ENCODE assay signal across 1 cellular context in the genomic region with DNA sequence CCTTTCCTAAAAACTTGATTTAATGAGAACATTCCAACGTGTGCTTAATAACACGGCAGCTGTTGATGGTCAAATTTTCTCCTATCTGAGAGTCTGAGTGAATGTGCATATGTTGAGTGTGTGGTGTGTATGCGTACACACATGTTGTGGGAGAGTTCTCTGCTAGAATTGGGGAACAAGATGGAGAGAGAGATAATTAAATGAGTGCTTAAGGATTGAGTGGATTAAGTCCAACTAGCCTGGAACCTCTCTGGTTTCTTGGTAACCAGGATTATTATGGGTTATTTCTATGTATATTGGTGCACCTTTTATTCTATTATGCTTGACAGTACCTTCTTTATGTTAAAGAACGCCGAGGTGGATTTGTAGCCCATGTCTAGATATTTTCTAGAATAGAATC.
A peak's percentile ranks its signal among the peaks of the same experiment; 100 is the strongest.
TF ChIP-seq lines count a peak whose summit lies in the region.

No MANE protein-coding gene starts in this region.

TF ChIP-seq in K562, 482 proteins besides CTCF, POLR2A, EP300 and RAD21 (continued from another document and continues in another):
- TF ChIP-seq NCOR1 (IDR thresholded peaks at IDR 0.05) (0 out of 2 replicates have a peak, but pooled peaks have one; percentile 21), C11orf30 (IDR thresholded peaks at IDR 0.05; ENCODE audit: low read depth) (no peak), KDM4B (IDR thresholded peaks at IDR 0.05; ENCODE audit: borderline replicate concordance in 2 of 2, low read depth in 1 of 2) (no peak), ZNF699 (CRISPR knock-in tag; IDR thresholded peaks at IDR 0.05; ENCODE audit: insufficient replicate concordance) (no peak), NFRKB (IDR thresholded peaks at IDR 0.05; ENCODE audit: low read depth) (0 out of 2 replicates have a peak, but pooled peaks have one; percentile 23), FOXA1 (IDR thresholded peaks at IDR 0.05; ENCODE audit: borderline replicate concordance) (no peak), ZNF324 (CRISPR knock-in tag; IDR thresholded peaks at IDR 0.05) (no peak), DACH1 (IDR thresholded peaks at IDR 0.05; ENCODE audit: partially characterized antibody) (peak; percentile 51), ZNF354B (CRISPR knock-in tag; IDR thresholded peaks at IDR 0.05) (no peak), ADNP (tag; IDR thresholded peaks at IDR 0.05) (peak; percentile 3; the same call in 1 of the 2 replicates), FOXK2 (conservative IDR thresholded peaks at IDR 0.05 in 1 of 2, IDR thresholded peaks at IDR 0.05 in 1 of 2; ENCODE audit: low read depth in 2 of 2) (0 out of 4 replicates have a peak, but pooled peaks of 1 of the 2 experiments have one; percentile 21), SMARCA4 (IDR thresholded peaks at IDR 0.05) (peak; percentile 25; the same call in 1 of the 2 replicates), CEBPB (tag; IDR thresholded peaks at IDR 0.05) (no peak), FOXA3 (CRISPR knock-in tag; conservative IDR thresholded peaks at IDR 0.05 in 1 of 2, IDR thresholded peaks at IDR 0.05 in 1 of 2) (no peak), CCNT2 (IDR thresholded peaks at IDR 0.05; ENCODE audit: borderline replicate concordance, extremely low read depth, insufficient read length, low read depth, low read length) (no peak), MYC (IDR thresholded peaks at IDR 0.05; ENCODE audit: low read depth, low read length) (0 out of 2 replicates have a peak, but pooled peaks have one; percentile 36), MYC (CRISPR knock-in tag; IDR thresholded peaks at IDR 0.05; ENCODE audit: borderline replicate concordance, low read depth) (no peak), TSC22D4 (tag; IDR thresholded peaks at IDR 0.05) (no peak), TAF7 (tag; IDR thresholded peaks at IDR 0.05) (no peak), HNRNPK (IDR thresholded peaks at IDR 0.05; ENCODE audit: low read depth, low read length, poor library complexity, severe bottlenecking) (no peak), ZNF75A (CRISPR knock-in tag; IDR thresholded peaks at IDR 0.05) (no peak), NELFE (IDR thresholded peaks at IDR 0.05; ENCODE audit: insufficient read depth, insufficient read length) (no peak), KLF13 (tag; IDR thresholded peaks at IDR 0.05; ENCODE audit: borderline replicate concordance, low read depth) (no peak), DPF2 (IDR thresholded peaks at IDR 0.05) (no peak), MYNN (IDR thresholded peaks at IDR 0.05) (no peak), MYNN (CRISPR knock-in tag; IDR thresholded peaks at IDR 0.05) (no peak), STAT5A (IDR thresholded peaks at IDR 0.05; ENCODE audit: borderline replicate concordance, low read length) (0 out of 2 replicates have a peak, but pooled peaks have one; percentile 5), ZBTB8A (IDR thresholded peaks at IDR 0.05; ENCODE audit: partially characterized antibody) (no peak)
- TF ChIP-seq, protein P1, sequence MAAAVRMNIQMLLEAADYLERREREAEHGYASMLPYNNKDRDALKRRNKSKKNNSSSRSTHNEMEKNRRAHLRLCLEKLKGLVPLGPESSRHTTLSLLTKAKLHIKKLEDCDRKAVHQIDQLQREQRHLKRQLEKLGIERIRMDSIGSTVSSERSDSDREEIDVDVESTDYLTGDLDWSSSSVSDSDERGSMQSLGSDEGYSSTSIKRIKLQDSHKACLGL (CRISPR knock-in tag; IDR thresholded peaks at IDR 0.05; ENCODE audit: borderline replicate concordance, poor library complexity, severe bottlenecking): no peak
- TF ChIP-seq, protein P2, sequence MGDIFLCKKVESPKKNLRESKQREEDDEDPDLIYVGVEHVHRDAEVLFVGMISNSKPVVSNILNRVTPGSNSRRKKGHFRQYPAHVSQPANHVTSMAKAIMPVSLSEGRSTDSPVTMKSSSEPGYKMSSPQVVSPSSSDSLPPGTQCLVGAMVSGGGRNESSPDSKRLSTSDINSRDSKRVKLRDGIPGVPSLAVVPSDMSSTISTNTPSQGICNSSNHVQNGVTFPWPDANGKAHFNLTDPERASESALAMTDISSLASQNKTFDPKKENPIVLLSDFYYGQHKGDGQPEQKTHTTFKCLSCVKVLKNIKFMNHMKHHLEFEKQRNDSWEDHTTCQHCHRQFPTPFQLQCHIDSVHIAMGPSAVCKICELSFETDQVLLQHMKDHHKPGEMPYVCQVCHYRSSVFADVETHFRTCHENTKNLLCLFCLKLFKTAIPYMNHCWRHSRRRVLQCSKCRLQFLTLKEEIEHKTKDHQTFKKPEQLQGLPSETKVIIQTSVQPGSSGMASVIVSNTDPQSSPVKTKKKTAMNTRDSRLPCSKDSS (IDR thresholded peaks at IDR 0.05; ENCODE audit: low read depth, partially characterized antibody): no peak
- TF ChIP-seq, protein P3, sequence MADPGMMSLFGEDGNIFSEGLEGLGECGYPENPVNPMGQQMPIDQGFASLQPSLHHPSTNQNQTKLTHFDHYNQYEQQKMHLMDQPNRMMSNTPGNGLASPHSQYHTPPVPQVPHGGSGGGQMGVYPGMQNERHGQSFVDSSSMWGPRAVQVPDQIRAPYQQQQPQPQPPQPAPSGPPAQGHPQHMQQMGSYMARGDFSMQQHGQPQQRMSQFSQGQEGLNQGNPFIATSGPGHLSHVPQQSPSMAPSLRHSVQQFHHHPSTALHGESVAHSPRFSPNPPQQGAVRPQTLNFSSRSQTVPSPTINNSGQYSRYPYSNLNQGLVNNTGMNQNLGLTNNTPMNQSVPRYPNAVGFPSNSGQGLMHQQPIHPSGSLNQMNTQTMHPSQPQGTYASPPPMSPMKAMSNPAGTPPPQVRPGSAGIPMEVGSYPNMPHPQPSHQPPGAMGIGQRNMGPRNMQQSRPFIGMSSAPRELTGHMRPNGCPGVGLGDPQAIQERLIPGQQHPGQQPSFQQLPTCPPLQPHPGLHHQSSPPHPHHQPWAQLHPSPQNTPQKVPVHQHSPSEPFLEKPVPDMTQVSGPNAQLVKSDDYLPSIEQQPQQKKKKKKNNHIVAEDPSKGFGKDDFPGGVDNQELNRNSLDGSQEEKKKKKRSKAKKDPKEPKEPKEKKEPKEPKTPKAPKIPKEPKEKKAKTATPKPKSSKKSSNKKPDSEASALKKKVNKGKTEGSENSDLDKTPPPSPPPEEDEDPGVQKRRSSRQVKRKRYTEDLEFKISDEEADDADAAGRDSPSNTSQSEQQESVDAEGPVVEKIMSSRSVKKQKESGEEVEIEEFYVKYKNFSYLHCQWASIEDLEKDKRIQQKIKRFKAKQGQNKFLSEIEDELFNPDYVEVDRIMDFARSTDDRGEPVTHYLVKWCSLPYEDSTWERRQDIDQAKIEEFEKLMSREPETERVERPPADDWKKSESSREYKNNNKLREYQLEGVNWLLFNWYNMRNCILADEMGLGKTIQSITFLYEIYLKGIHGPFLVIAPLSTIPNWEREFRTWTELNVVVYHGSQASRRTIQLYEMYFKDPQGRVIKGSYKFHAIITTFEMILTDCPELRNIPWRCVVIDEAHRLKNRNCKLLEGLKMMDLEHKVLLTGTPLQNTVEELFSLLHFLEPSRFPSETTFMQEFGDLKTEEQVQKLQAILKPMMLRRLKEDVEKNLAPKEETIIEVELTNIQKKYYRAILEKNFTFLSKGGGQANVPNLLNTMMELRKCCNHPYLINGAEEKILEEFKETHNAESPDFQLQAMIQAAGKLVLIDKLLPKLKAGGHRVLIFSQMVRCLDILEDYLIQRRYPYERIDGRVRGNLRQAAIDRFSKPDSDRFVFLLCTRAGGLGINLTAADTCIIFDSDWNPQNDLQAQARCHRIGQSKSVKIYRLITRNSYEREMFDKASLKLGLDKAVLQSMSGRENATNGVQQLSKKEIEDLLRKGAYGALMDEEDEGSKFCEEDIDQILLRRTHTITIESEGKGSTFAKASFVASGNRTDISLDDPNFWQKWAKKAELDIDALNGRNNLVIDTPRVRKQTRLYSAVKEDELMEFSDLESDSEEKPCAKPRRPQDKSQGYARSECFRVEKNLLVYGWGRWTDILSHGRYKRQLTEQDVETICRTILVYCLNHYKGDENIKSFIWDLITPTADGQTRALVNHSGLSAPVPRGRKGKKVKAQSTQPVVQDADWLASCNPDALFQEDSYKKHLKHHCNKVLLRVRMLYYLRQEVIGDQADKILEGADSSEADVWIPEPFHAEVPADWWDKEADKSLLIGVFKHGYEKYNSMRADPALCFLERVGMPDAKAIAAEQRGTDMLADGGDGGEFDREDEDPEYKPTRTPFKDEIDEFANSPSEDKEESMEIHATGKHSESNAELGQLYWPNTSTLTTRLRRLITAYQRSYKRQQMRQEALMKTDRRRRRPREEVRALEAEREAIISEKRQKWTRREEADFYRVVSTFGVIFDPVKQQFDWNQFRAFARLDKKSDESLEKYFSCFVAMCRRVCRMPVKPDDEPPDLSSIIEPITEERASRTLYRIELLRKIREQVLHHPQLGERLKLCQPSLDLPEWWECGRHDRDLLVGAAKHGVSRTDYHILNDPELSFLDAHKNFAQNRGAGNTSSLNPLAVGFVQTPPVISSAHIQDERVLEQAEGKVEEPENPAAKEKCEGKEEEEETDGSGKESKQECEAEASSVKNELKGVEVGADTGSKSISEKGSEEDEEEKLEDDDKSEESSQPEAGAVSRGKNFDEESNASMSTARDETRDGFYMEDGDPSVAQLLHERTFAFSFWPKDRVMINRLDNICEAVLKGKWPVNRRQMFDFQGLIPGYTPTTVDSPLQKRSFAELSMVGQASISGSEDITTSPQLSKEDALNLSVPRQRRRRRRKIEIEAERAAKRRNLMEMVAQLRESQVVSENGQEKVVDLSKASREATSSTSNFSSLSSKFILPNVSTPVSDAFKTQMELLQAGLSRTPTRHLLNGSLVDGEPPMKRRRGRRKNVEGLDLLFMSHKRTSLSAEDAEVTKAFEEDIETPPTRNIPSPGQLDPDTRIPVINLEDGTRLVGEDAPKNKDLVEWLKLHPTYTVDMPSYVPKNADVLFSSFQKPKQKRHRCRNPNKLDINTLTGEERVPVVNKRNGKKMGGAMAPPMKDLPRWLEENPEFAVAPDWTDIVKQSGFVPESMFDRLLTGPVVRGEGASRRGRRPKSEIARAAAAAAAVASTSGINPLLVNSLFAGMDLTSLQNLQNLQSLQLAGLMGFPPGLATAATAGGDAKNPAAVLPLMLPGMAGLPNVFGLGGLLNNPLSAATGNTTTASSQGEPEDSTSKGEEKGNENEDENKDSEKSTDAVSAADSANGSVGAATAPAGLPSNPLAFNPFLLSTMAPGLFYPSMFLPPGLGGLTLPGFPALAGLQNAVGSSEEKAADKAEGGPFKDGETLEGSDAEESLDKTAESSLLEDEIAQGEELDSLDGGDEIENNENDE (IDR thresholded peaks at IDR 0.05; ENCODE audit: low read depth, low read length): no peak
- TF ChIP-seq, protein P4, sequence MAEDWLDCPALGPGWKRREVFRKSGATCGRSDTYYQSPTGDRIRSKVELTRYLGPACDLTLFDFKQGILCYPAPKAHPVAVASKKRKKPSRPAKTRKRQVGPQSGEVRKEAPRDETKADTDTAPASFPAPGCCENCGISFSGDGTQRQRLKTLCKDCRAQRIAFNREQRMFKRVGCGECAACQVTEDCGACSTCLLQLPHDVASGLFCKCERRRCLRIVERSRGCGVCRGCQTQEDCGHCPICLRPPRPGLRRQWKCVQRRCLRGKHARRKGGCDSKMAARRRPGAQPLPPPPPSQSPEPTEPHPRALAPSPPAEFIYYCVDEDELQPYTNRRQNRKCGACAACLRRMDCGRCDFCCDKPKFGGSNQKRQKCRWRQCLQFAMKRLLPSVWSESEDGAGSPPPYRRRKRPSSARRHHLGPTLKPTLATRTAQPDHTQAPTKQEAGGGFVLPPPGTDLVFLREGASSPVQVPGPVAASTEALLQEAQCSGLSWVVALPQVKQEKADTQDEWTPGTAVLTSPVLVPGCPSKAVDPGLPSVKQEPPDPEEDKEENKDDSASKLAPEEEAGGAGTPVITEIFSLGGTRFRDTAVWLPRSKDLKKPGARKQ (CRISPR knock-in tag; IDR thresholded peaks at IDR 0.05): 0 out of 2 replicates have a peak, but pooled peaks have one; percentile 48
- TF ChIP-seq, protein P5, sequence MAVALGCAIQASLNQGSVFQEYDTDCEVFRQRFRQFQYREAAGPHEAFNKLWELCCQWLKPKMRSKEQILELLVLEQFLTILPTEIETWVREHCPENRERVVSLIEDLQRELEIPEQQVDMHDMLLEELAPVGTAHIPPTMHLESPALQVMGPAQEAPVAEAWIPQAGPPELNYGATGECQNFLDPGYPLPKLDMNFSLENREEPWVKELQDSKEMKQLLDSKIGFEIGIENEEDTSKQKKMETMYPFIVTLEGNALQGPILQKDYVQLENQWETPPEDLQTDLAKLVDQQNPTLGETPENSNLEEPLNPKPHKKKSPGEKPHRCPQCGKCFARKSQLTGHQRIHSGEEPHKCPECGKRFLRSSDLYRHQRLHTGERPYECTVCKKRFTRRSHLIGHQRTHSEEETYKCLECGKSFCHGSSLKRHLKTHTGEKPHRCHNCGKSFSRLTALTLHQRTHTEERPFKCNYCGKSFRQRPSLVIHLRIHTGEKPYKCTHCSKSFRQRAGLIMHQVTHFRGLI (CRISPR knock-in tag; IDR thresholded peaks at IDR 0.05): no peak
- TF ChIP-seq, protein P6, sequence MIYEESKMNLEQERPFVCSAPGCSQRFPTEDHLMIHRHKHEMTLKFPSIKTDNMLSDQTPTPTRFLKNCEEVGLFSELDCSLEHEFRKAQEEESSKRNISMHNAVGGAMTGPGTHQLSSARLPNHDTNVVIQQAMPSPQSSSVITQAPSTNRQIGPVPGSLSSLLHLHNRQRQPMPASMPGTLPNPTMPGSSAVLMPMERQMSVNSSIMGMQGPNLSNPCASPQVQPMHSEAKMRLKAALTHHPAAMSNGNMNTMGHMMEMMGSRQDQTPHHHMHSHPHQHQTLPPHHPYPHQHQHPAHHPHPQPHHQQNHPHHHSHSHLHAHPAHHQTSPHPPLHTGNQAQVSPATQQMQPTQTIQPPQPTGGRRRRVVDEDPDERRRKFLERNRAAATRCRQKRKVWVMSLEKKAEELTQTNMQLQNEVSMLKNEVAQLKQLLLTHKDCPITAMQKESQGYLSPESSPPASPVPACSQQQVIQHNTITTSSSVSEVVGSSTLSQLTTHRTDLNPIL (CRISPR knock-in tag; IDR thresholded peaks at IDR 0.05): no peak
- TF ChIP-seq, protein P7, sequence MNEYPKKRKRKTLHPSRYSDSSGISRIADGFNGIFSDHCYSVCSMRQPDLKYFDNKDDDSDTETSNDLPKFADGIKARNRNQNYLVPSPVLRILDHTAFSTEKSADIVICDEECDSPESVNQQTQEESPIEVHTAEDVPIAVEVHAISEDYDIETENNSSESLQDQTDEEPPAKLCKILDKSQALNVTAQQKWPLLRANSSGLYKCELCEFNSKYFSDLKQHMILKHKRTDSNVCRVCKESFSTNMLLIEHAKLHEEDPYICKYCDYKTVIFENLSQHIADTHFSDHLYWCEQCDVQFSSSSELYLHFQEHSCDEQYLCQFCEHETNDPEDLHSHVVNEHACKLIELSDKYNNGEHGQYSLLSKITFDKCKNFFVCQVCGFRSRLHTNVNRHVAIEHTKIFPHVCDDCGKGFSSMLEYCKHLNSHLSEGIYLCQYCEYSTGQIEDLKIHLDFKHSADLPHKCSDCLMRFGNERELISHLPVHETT (CRISPR knock-in tag; conservative IDR thresholded peaks at IDR 0.05 in 1 of 2, IDR thresholded peaks at IDR 0.05 in 1 of 2): no peak
